24 cellular contexts compared by ENCODE assay signal in the genomic region with DNA sequence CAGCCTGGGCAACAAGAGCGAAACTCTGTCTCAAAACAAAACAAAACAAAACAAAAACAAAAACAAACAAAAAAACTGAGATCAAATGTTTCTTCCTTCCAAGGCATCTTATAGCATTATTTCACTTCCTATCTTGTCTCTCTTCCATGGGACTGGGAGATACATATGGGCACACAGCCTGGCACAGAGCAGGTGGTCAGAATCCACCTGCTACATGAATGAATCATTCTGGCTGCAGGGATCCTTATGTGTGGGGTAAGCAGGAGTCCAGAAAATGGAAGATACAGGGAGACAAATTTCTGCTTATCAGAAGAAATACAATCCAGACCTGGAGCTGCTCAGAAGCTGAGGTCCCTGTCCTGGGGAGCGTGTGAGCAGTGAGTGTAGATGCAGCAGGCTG. TPM values are rescaled to one million over a fixed set of nuclear protein-coding genes. Genes with fewer than 3 reads are reported as not detected.
DNase-seq lines count a peak whose midpoint lies in the region; ATAC-seq and TF ChIP-seq lines count a peak whose summit lies in the region.
"Had no signal": no experiment of that assay in that cellular context is flagged by ENCODE, and none has a peak within 500 bp of the region (broad histone marks: within the 10 kb centered on the region; RNA-seq: fewer than 3 reads in every experiment).

No MANE protein-coding gene starts in this region.

- ATAC-seq in Panc1 = no peak

- H3K36me3 ChIP-seq in Panc1 (ENCODE audit: control insufficient read depth, insufficient read depth, low read length) (no peaks in the 10 kb centered on the region), suprapubic skin (no peaks in the 10 kb centered on the region)
- H3K36me3 ChIP-seq: BLaER1 had no signal

- no peak for TF ChIP-seq CTCF in Panc1 (IDR thresholded peaks at IDR 0.05)
- no peak for TF ChIP-seq CTCF in suprapubic skin (IDR thresholded peaks at IDR 0.05)

- DNase-seq in Panc1 (ENCODE audit: low read depth, low spot score) (no peak), cerebellum (ENCODE audit: low spot score) (peak; percentile 85), NK-92 (lab: John Stamatoyannopoulos, UW; ENCODE audit: unreplicated experiment) (no peak), suprapubic skin (ENCODE audit: low spot score in 2 of 2) (no peak), occipital lobe (lab: John Stamatoyannopoulos, UW) (no peak)
- DNase-seq: 8988T; ACHN; BE2C; CD4-positive, alpha-beta memory T cell; CD4-positive, CD25-positive, alpha-beta regulatory T cell; CD8-positive, alpha-beta memory T cell; COR-L47; DMS 273 treated with DMSO at 0.1 percent for 48 hours; DMS153; DMS53; DMS79; DND-41; EL; GF-D8 had no signal

- H3K9me3 ChIP-seq in Panc1 (ENCODE audit: control insufficient read depth, insufficient read depth, low read depth, low read length) (no peaks in the 10 kb centered on the region), suprapubic skin (no peaks in the 10 kb centered on the region)
- H3K9me3 ChIP-seq: BE2C, BLaER1 had no signal

- H3K27me3 ChIP-seq in Panc1 (ENCODE audit: control insufficient read depth, insufficient read depth, low read length) (no peaks in the 10 kb centered on the region), suprapubic skin (peaks cover 41% of the 10 kb centered on the region)
- H3K27me3 ChIP-seq: BE2C had no signal

- CTCF ChIA-PET in Panc1 (lab: Charles Lee) = no interaction called here

- no peak for TF ChIP-seq POLR2A in suprapubic skin (IDR thresholded peaks at IDR 0.05)

- H3K4me1 ChIP-seq in Panc1 (ENCODE audit: control insufficient read depth, insufficient read depth, low read length) = peaks cover 30% of the 10 kb centered on the region
- peaks cover 3% of the 10 kb centered on the region for H3K4me1 ChIP-seq in suprapubic skin
- H3K4me1 ChIP-seq: BE2C had no signal

- intact Hi-C loops in Panc1 (cut with micrococcal nuclease; ENCODE audit: unreplicated experiment) = no loop called here

- no peak for TF ChIP-seq EP300 in suprapubic skin (IDR thresholded peaks at IDR 0.05)

- BruUV-seq in Panc1 (replicated peaks; lab: Mats Ljungman, UMichigan) = no TSS peak

- H3K27ac ChIP-seq in Panc1 (ENCODE audit: low read length) (peak overlapping the region; percentile 12), suprapubic skin (no peak overlapping the region)
- H3K27ac ChIP-seq: BLaER1 had no signal

- POLR2A ChIA-PET in Panc1 (lab: Charles Lee) = no interaction called here

- H3K4me3 ChIP-seq in Panc1 (ENCODE audit: low read depth in 2 of 2, low read length in 2 of 2) = no peak overlapping the region
- no peak overlapping the region for H3K4me3 ChIP-seq in suprapubic skin
- H3K4me3 ChIP-seq: BLaER1 had no signal

- WGBS in suprapubic skin = 73% methylated on average over 2 of the region's 2 CpGs

- in situ Hi-C loops in Panc1 (cut with HindIII; ENCODE audit: low pct_unique_long_range_greater_than_20kb, low sequenced_read_pairs) = no loop called here

RNA-seq across cellular contexts. Expression of a gene that starts 18.2 kb away (rescaled TPM):
- total RNA-seq in Panc1 (2021; ENCODE audit: unreplicated experiment) = 45.4 TPM
- polyA plus RNA-seq in Panc1 (2012; ENCODE audit: insufficient read length) = 25.5 TPM
- 4.8 TPM for total RNA-seq in cerebellum
- 1 to 10 TPM in 3 of 4 donors, under 1 TPM in 1; 0.62 to 3.4 (median 1.4) TPM for total RNA-seq in suprapubic skin
- 2.0 TPM for total RNA-seq in occipital lobe
- total RNA-seq: A673; CD4-positive, alpha-beta memory T cell; CD4-positive, CD25-positive, alpha-beta regulatory T cell; CD8-positive, alpha-beta memory T cell had no signal
- polyA plus RNA-seq: AG04450; CD14-positive monocyte; CD4-positive, alpha-beta memory T cell; CD4-positive, CD25-positive, alpha-beta regulatory T cell; CD8-positive, alpha-beta memory T cell had no signal

RNA-seq across cellular contexts. Expression of a gene that starts 24.1 kb away (rescaled TPM):
- total RNA-seq in Panc1 (2021; ENCODE audit: unreplicated experiment) = 6.2 TPM
- 2.8 TPM for polyA plus RNA-seq in Panc1 (2012; ENCODE audit: insufficient read length)
- total RNA-seq in cerebellum = 20.0 TPM
- not detected for total RNA-seq in suprapubic skin
- total RNA-seq in occipital lobe = 12.6 TPM
- total RNA-seq: A673; CD4-positive, alpha-beta memory T cell; CD8-positive, alpha-beta memory T cell had no signal
- polyA plus RNA-seq: AG04450; CD4-positive, alpha-beta memory T cell; CD4-positive, CD25-positive, alpha-beta regulatory T cell had no signal

RNA-seq across cellular contexts. Expression of a gene that starts 40.2 kb away (rescaled TPM):
- total RNA-seq in Panc1 (2021; ENCODE audit: unreplicated experiment) (48.2 TPM), cerebellum (5.7 TPM), suprapubic skin (10 to 100 TPM in 1 of 4 donors, 1 to 10 TPM in 3; 5.1 to 12.3 (median 7.8) TPM), occipital lobe (4.1 TPM)
- 43.6 TPM for polyA plus RNA-seq in Panc1 (2012; ENCODE audit: insufficient read length)

RNA-seq across cellular contexts. Expression of a gene that starts 60.0 kb away (rescaled TPM):
- total RNA-seq in Panc1 (2021; ENCODE audit: unreplicated experiment) = 0.98 TPM
- polyA plus RNA-seq in Panc1 (2012; ENCODE audit: insufficient read length) = 1.1 TPM
- 2.6 TPM for total RNA-seq in cerebellum
- total RNA-seq in suprapubic skin = 1 to 10 TPM; 5.0 to 10.0 (median 6.6) TPM
- 3.3 TPM for total RNA-seq in occipital lobe
- total RNA-seq: A673; CD4-positive, CD25-positive, alpha-beta regulatory T cell; Daoy had no signal
- polyA plus RNA-seq: AG04450; CD8-positive, alpha-beta memory T cell had no signal
